ENCODE assay signal across 8 cellular contexts in the genomic region with DNA sequence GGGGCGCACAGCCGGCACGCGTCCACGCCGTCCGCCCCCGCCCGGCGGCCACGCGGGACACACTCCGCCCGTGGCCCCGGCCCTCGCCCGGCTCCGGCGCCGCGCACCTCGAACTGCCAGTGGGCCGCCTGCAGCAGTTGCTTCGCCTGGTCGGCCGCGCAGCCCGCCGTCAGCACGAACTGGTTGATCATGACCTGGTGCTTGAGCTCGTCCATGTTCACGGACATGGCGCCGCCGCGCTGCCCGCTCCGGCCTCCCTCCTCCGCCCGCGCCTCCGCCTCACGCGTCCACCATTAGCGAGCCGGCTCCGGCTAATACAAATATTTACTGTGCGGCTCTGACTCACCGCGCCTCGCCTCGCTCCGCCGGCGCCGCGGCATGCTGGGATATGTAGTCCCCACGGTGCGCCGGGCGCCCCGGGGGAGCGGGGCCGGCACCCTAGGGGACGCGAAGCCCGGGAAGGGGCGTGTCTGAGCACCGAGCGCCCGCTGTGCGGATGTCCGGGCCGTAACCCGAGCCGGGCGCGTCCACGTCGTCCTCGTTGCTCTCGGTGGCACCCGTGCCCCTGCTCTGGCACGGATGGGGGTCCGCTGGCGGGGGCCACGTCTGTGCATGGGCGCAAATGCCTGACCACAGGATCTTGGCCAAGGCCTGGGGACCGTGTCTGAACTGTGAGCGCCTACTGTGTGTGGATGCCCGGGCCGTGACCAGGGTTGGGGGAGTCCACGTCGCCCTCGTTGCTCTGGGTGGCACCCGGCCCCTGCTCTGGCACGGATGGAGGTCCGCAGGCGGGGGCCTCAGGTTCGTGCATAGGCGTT. TPM values are rescaled to one million over a fixed set of nuclear protein-coding genes. Genes with fewer than 3 reads are reported as not detected.
DNase-seq lines count a peak whose midpoint lies in the region; ATAC-seq and TF ChIP-seq lines count a peak whose summit lies in the region.

TSS of gene UBALD1 (minus strand) at position 318 of the 818 bp plus-strand sequence. CDS start at position 227, 91 bp downstream.

- peaks cover 0 to 1% (median 0%) of the 10 kb centered on the region in 7 donors for H3K9me3 Mint-ChIP-seq in CD14-positive monocyte

- intact Hi-C loops in CD14-positive monocyte (cut with micrococcal nuclease), result loop anchor here in 1 of 2 donors (2.0 to 10.0 kb wide), 4 partner anchors 38 to 197 kb away; partner anchors contain the start of genes CDIP1 and CORO7
- intact Hi-C loops in lower leg skin (cut with DNase I; ENCODE audit: low total_unique reads), result no loop called here

- TF ChIP-seq CTCF in CD14-positive monocyte (IDR thresholded peaks at IDR 0.05), result no peak
- no peak for TF ChIP-seq CTCF in lower leg skin (IDR thresholded peaks at IDR 0.05)

- H3K27ac Mint-ChIP-seq in CD14-positive monocyte, result peak within 1 kb of the TSS; percentile 63 to 96 (median 90)

- H3K27me3 Mint-ChIP-seq in CD14-positive monocyte (ENCODE audit: low read depth in 3 of 3), result peaks cover 0 to 2% (median 0%) of the 10 kb centered on the region in 3 donors

- WGBS in lower leg skin, 2 donors, result 12 to 43% methylated on average over 8 to 52 of the region's 101 CpGs

- peak; percentile 81 for DNase-seq in CD14-positive monocyte (ENCODE audit: low spot score)
- DNase-seq in NCI-H748 treated with DMSO at 0.1 percent for 48 hours (lab: John Stamatoyannopoulos, UW), result peak; percentile 49
- peak; percentile 80 to 84 for DNase-seq in activated CD4-positive, alpha-beta T cell treated with anti-CD3 and anti-CD28 coated beads, Interleukin-2, amount 50 U/mL, for 48 hours
- DNase-seq in dermis microvascular lymphatic vessel endothelial cell (ENCODE audit: low read depth in 2 of 2), result peak; percentile 60 to 89
- peak; percentile 81 to 96 for DNase-seq in lower leg skin (ENCODE audit: low spot score in 2 of 2)
- DNase-seq in stimulated activated CD4-positive, alpha-beta T cell treated with anti-CD3 and anti-CD28 coated beads, Interleukin-4, amount 100 ng/mL, for 48 hours (ENCODE audit: low read depth in 2 of 2), result peak; percentile 67 to 79

- no peak for TF ChIP-seq POLR2A in lower leg skin (IDR thresholded peaks at IDR 0.05)

- peaks cover 0 to 2% of the 10 kb centered on the region in 2 donors for H3K36me3 Mint-ChIP-seq in CD14-positive monocyte

- H3K4me3 ChIP-seq in lower leg skin (ENCODE audit: low read depth, poor library complexity, severe bottlenecking), result peak within 1 kb of the TSS; percentile 67

- H3K4me3 Mint-ChIP-seq in CD14-positive monocyte, result peak within 1 kb of the TSS; percentile 83 to 86

- ATAC-seq in GM19328 (IDR thresholded peaks at IDR 0.05; ENCODE audit: unreplicated experiment), result peak; percentile 57
- peak; percentile 45 for ATAC-seq in HG03460 (IDR thresholded peaks at IDR 0.05; ENCODE audit: unreplicated experiment)

- peaks cover 47% of the 10 kb centered on the region for H3K4me1 Mint-ChIP-seq in CD14-positive monocyte

RNA-seq across cellular contexts. Expression of gene UBALD1, which starts in this region (rescaled TPM):
- polyA plus RNA-seq in CD14-positive monocyte, result 1 to 10 TPM; 2.2 to 2.8 TPM
- total RNA-seq in dermis microvascular lymphatic vessel endothelial cell, result 3.1 and 5.4 TPM in 2 replicates
- total RNA-seq in lower leg skin, result 10 to 100 TPM in 3 of 4 donors, 1 to 10 TPM in 1; 9.8 to 14.9 (median 14.3) TPM

Comparison
In these comparisons a context has a peak if more than half of its experiments do, and no peak if none do; other contexts are left out.
1. Peak in every context shown above with its lines: DNase-seq, ATAC-seq and H3K4me3 ChIP-seq.